1 cellular context compared by ENCODE assay signal in genomic region chr1:100152271-100152670, GRCh38.
TF ChIP-seq lines count a peak whose summit lies in the region.

No MANE protein-coding gene starts in this region.

TF ChIP-seq in SK-N-SH treated with all-trans-retinoic acid at 6 μM for 48 hours, 23 proteins besides CTCF, POLR2A, EP300 and RAD21 (continued from another document):
- TF ChIP-seq CSRNP3 (CRISPR knock-in tag; IDR thresholded peaks at IDR 0.05) (no peak), OSR1 (CRISPR knock-in tag; IDR thresholded peaks at IDR 0.05) (no peak), CSDC2 (CRISPR knock-in tag; IDR thresholded peaks at IDR 0.05) (no peak), BACH2 (CRISPR knock-in tag; IDR thresholded peaks at IDR 0.05; ENCODE audit: borderline replicate concordance) (no peak)
TF ChIP-seq in SK-N-SH treated with all-trans-retinoic acid at 6 μM for 48 hours: peak in this region for 0.
